In the genomic region with DNA sequence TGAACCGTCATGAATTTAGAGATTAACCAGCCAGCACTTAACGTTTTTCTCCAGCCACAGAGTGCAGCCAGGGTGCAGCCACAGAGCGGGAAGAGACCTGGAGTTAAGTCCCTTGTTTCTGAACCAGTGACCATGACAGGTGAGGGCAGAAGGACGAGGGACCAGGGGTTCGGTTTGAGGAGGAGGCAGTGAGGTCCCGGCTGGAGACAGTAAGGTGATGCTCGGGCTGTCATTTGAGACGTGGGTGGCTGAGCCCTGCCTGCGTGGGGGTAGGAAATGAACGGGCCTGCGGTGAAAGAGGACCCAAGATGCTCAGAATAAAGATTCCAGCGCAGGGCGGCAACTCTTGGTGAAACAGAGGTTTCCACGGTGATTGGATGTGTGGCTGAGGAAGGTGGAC, we compare ENCODE assay signal across 10 cellular contexts.
"Had no signal": no experiment of that assay in that cellular context is flagged by ENCODE, and none has a peak within 500 bp of the region (broad histone marks: within the 10 kb centered on the region; RNA-seq: fewer than 3 reads in every experiment).

No MANE protein-coding gene starts in this region.

- H3K4me1 ChIP-seq: HAP-1 had no signal

- ATAC-seq: HCT116, HepG2 had no signal

- H3K4me1 Mint-ChIP-seq: GM23338, IgD-negative memory B cell had no signal

- H3K4me2 ChIP-seq: GM23338, KMS-11 had no signal

- H3K36me3 Mint-ChIP-seq: IgD-negative memory B cell had no signal

- H3K9ac ChIP-seq: KMS-11 had no signal

- DNase-seq: H7, HFFc6, KBM-7 had no signal

- H3K4me3 Mint-ChIP-seq: GM23338, HFFc6, IgD-negative memory B cell had no signal

- H3K9me3 Mint-ChIP-seq: GM23338, IgD-negative memory B cell had no signal

- H3K27ac ChIP-seq: HL-60, KMS-11 had no signal

- H3K4me3 ChIP-seq: GM23338, HAP-1 had no signal

- H3K27me3 Mint-ChIP-seq: IgD-negative memory B cell had no signal

- H2AFZ ChIP-seq: GM23338 had no signal

- H3K27ac Mint-ChIP-seq: GM23338, HFFc6, IgD-negative memory B cell had no signal

- H3K9me3 ChIP-seq: HAP-1 had no signal
